Comparison of ENCODE assay signal across 26 cellular contexts in genomic region chr1:213295860-213296259, GRCh38.
"Had no signal": no experiment of that assay in that cellular context is flagged by ENCODE, and none has a peak within 500 bp of the region (broad histone marks: within the 10 kb centered on the region; RNA-seq: fewer than 3 reads in every experiment).

No MANE protein-coding gene starts in this region.

- H3K27ac Mint-ChIP-seq: immature natural killer cell; natural killer cell; progenitor cell of endocrine pancreas; stimulated activated effector memory CD8-positive, alpha-beta T cell treated with anti-CD3 and anti-CD28 coated beads, Interleukin-12 subunit alpha, Interleukin-12 subunit beta, amount 100 ng/mL, for 72 hours; stimulated activated naive CD8-positive, alpha-beta T cell treated with anti-CD3 and anti-CD28 coated beads, Interleukin-15, Interleukin-2, amounts not matched to agents 100 ng/mL and 50 ng/mL, for 24 hours had no signal

- H3K36me3 ChIP-seq: left lung, lower lobe of right lung, ovary, right atrium auricular region, spleen, suprapubic skin, thoracic aorta, tibial artery, upper lobe of right lung had no signal

- H3K4me1 Mint-ChIP-seq: immature natural killer cell; naive B cell; natural killer cell; stimulated activated effector memory CD8-positive, alpha-beta T cell treated with anti-CD3 and anti-CD28 coated beads, Interleukin-12 subunit alpha, Interleukin-12 subunit beta, amount 100 ng/mL, for 72 hours had no signal

- H3K4me1 ChIP-seq: left lung, lower lobe of right lung, right atrium auricular region, spleen, suprapubic skin, tibial artery, upper lobe of right lung had no signal

- H3K27me3 ChIP-seq: left lung, ovary, right atrium auricular region, spleen, suprapubic skin, tibial artery, upper lobe of right lung had no signal

- FAIRE-seq: islet of Langerhans, kidney, small intestine, urothelium cell line had no signal

- H3K4me3 ChIP-seq: left lung, lower lobe of right lung, ovary, right atrium auricular region, spleen, suprapubic skin, thoracic aorta, tibial artery, upper lobe of right lung had no signal

- H3K36me3 Mint-ChIP-seq: natural killer cell; stimulated activated effector memory CD8-positive, alpha-beta T cell treated with anti-CD3 and anti-CD28 coated beads, Interleukin-12 subunit alpha, Interleukin-12 subunit beta, amount 100 ng/mL, for 72 hours had no signal

- H3K4me3 Mint-ChIP-seq: immature natural killer cell; natural killer cell; stimulated activated effector memory CD8-positive, alpha-beta T cell treated with anti-CD3 and anti-CD28 coated beads, Interleukin-12 subunit alpha, Interleukin-12 subunit beta, amount 100 ng/mL, for 72 hours; stimulated activated naive CD8-positive, alpha-beta T cell treated with anti-CD3 and anti-CD28 coated beads, Interleukin-15, Interleukin-2, amounts not matched to agents 100 ng/mL and 50 ng/mL, for 24 hours had no signal

- H3K27ac ChIP-seq: left lung, lower lobe of right lung, ovary, right atrium auricular region, spleen, suprapubic skin, thoracic aorta, tibial artery, upper lobe of right lung had no signal

- H3K9me3 ChIP-seq: ovary, suprapubic skin, upper lobe of right lung had no signal

- ATAC-seq: left colon; left lung; lower lobe of right lung; natural killer cell; sciatic nerve; stimulated activated effector memory CD8-positive, alpha-beta T cell treated with anti-CD3 and anti-CD28 coated beads, Interleukin-12 subunit alpha, Interleukin-12 subunit beta, amount 100 ng/mL, for 72 hours had no signal

- H3K27me3 Mint-ChIP-seq: naive B cell; progenitor cell of endocrine pancreas; stimulated activated naive CD8-positive, alpha-beta T cell treated with anti-CD3 and anti-CD28 coated beads, Interleukin-15, Interleukin-2, amounts not matched to agents 100 ng/mL and 50 ng/mL, for 24 hours had no signal

- DNase-seq: hypothalamus; immature natural killer cell; kidney; left colon; left lung; lower lobe of right lung; mammary epithelial cell; mesenchymal stem cell; naive B cell; natural killer cell; ovary; small intestine; spleen; stimulated activated CD4-positive, alpha-beta T cell treated with anti-CD3 and anti-CD28 coated beads, Interleukin-4, amount 100 ng/mL, for 24 hours; stimulated activated naive CD4-positive, alpha-beta T cell; tibial artery; upper lobe of right lung had no signal
